In the genomic region with DNA sequence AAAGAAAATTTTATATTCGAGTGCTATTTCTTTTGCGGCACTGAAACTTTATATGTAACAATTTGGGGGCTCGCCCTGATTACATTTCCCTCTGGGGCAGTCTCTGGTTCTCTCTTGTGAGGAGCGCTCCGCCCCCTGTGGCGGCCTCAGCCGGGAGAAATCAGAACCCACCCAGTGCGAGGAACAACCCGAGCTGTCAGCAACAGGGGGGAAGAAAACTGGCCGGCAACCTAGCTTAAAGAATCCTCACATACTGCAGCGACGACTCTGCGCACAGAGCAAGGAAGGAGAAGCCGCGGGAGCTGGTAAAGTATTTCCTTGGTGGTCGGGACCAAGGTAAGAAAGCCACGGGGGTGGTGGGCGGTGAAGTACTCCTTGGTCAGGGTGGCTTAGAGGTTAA, we compare ENCODE assay signal across 28 cellular contexts. TPM values are rescaled to one million over a fixed set of nuclear protein-coding genes. Genes with fewer than 3 reads are reported as not detected.
"Had no signal": no experiment of that assay in that cellular context is flagged by ENCODE, and none has a peak within 500 bp of the region (broad histone marks: within the 10 kb centered on the region; RNA-seq: fewer than 3 reads in every experiment).

No MANE protein-coding gene starts in this region.

- H3K27ac ChIP-seq: left lung, lower lobe of right lung, ovary, right atrium auricular region, right lobe of liver, stomach, testis, thyroid gland, transverse colon, upper lobe of left lung had no signal

- H3K27me3 ChIP-seq: ovary, right atrium auricular region, right lobe of liver, testis, thyroid gland, transverse colon, upper lobe of left lung had no signal

- H3K36me3 ChIP-seq: left lung, lower lobe of right lung, ovary, right atrium auricular region, right lobe of liver, stomach, thyroid gland, transverse colon, upper lobe of left lung had no signal

- H3K4me3 ChIP-seq: left lung, lower lobe of right lung, ovary, right atrium auricular region, right lobe of liver, smooth muscle cell, stomach, testis, thyroid gland, transverse colon, upper lobe of left lung had no signal

- H3K4me2 ChIP-seq: smooth muscle cell had no signal

- ATAC-seq: left lung; lower lobe of right lung; naive thymus-derived CD8-positive, alpha-beta T cell; right lobe of liver; stimulated activated memory B cell treated with anti-CD40 and anti-IgM and Interleukin-4, amounts not matched to agents 10 μg/mL and 1 μg/mL and 100 μg/mL, for 72 hours; stimulated activated naive CD8-positive, alpha-beta T cell treated with anti-CD3 and anti-CD28 coated beads, Interleukin-15, Interleukin-2, amounts not matched to agents 100 U/mL and 50 U/mL, for 24 hours had no signal

- H3K9me3 ChIP-seq: lower lobe of right lung, right lobe of liver, testis, thyroid gland had no signal

- H3K4me1 ChIP-seq: left lung, lower lobe of right lung, right atrium auricular region, right lobe of liver, stomach, testis, thyroid gland, transverse colon, upper lobe of left lung had no signal

- FAIRE-seq: keratinocyte, urothelium cell line had no signal

- DNase-seq: hypothalamus; left colon; left lung; lower lobe of right lung; mammary epithelial cell; mesenchymal stem cell; naive thymus-derived CD8-positive, alpha-beta T cell; nucleus accumbens; ovary; right lobe of liver; stimulated activated CD4-positive, alpha-beta T cell treated with anti-CD3 and anti-CD28 coated beads, Interleukin-1b, Interleukin-23, amount 100 ng/mL, for 48 hours; stimulated activated CD4-positive, alpha-beta T cell treated with anti-CD3 and anti-CD28 coated beads, Interleukin-2, amount 100 ng/mL, for 48 hours; stimulated activated CD4-positive, alpha-beta T cell treated with anti-CD3 and anti-CD28 coated beads, Interleukin-4, amount 100 ng/mL, for 4 hours; stimulated activated CD8-positive, alpha-beta memory T cell treated with anti-CD3 and anti-CD28 coated beads, Interleukin-4, amount 100 ng/mL, for 48 hours; stimulated activated naive CD8-positive, alpha-beta T cell treated with anti-CD3 and anti-CD28 coated beads, Interleukin-15, Interleukin-2, amounts not matched to agents 100 U/mL and 50 U/mL, for 24 hours; stomach; testis; thyroid gland; transverse colon; upper lobe of left lung had no signal

RNA-seq across cellular contexts. Expression of gene SLC52A3, which starts 23.9 kb away (rescaled TPM):
- total RNA-seq: mammary epithelial cell, neural crest cell, pulmonary artery endothelial cell, skeletal muscle tissue had no signal
- polyA plus RNA-seq: smooth muscle cell had no signal
